In the genomic region with DNA sequence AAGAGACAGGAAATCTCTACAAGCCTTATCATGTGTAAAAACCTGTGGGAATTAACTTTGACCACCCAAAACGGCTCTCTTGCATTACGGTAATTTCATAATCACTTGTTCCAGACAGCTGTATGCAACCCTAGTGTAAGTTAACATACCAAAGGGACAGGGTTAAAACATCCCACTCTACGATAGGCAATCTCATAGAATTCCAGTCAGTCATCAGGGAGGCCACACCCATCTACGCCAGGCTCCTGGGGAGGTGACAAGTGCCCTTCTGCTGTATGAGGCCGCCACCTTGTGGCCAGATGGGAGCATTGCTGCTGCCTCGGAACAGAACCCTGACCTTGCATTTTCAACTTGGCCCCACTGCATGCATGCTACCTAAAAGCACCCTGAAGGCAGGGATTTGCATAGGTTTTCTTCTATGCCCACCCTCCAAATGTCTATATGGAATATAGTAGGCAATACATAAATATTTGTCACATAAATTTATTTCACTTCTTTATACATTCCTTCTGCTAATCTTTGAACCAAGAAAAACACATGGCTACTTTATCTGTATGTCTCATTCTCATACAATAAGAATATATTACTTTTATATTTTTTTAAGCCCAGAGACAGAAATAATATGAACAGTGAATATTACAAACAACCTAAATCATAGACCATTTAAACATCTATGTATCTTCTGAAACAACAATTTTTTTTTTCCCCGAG, we compare ENCODE assay signal across 1 cellular context.
TF ChIP-seq lines count a peak whose summit lies in the region.

No MANE protein-coding gene starts in this region.

TF ChIP-seq in K562, 482 proteins besides CTCF, POLR2A, EP300 and RAD21 (continued from another document and continues in another):
- TF ChIP-seq MAZ (CRISPR knock-in tag; conservative IDR thresholded peaks at IDR 0.05 in 1 of 2, IDR thresholded peaks at IDR 0.05 in 1 of 2) (0 out of 4 replicates have a peak, but pooled peaks have one; percentile 45 to 56), ATF1 (CRISPR knock-in tag; IDR thresholded peaks at IDR 0.05) (no peak), ATF1 (tag; IDR thresholded peaks at IDR 0.05) (peak; percentile 70), NRF1 (conservative IDR thresholded peaks at IDR 0.05 in 1 of 2, IDR thresholded peaks at IDR 0.05 in 1 of 2) (peak in 1 of 2 experiments; percentile 11; a peak in 1 of 4 replicates), TEAD2 (tag; IDR thresholded peaks at IDR 0.05) (peak; percentile 68; the same call in 1 of the 2 replicates), ZC3H4 (CRISPR knock-in tag; IDR thresholded peaks at IDR 0.05; ENCODE audit: borderline replicate concordance) (no peak), ZNF239 (CRISPR knock-in tag; IDR thresholded peaks at IDR 0.05) (no peak), NR2C1 (IDR thresholded peaks at IDR 0.05) (no peak), NR2C1 (tag; IDR thresholded peaks at IDR 0.05) (no peak), STAT5B (CRISPR knock-in tag; IDR thresholded peaks at IDR 0.05) (no peak), FOXK2 (conservative IDR thresholded peaks at IDR 0.05 in 1 of 2, IDR thresholded peaks at IDR 0.05 in 1 of 2; ENCODE audit: low read depth in 2 of 2) (0 out of 4 replicates have a peak, but pooled peaks of 1 of the 2 experiments have one; percentile 15), HCFC1 (IDR thresholded peaks at IDR 0.05; ENCODE audit: low read depth, low read length) (peak; percentile 42; the same call in 1 of the 2 replicates), TEAD1 (CRISPR knock-in tag; IDR thresholded peaks at IDR 0.05) (0 out of 4 replicates have a peak, but pooled peaks of 1 of the 2 experiments have one; percentile 63), CTBP1 (IDR thresholded peaks at IDR 0.05; ENCODE audit: borderline replicate concordance) (peak; percentile 96), CSDE1 (IDR thresholded peaks at IDR 0.05) (no peak), RB1 (IDR thresholded peaks at IDR 0.05; ENCODE audit: low read depth) (peak; percentile 88), C11orf30 (IDR thresholded peaks at IDR 0.05; ENCODE audit: low read depth) (peak; percentile 96), ZC3H11A (IDR thresholded peaks at IDR 0.05; ENCODE audit: low read depth, low read length) (no peak), ARID1B (IDR thresholded peaks at IDR 0.05) (peak; percentile 44; the same call in 1 of the 2 replicates), KLF1 (tag; IDR thresholded peaks at IDR 0.05) (peak; percentile 87), MAFG (tag; conservative IDR thresholded peaks at IDR 0.05) (peak; percentile 95), JUND (IDR thresholded peaks at IDR 0.05; ENCODE audit: borderline replicate concordance, low read depth, low read length) (peak; percentile 80), JUND (tag; IDR thresholded peaks at IDR 0.05; ENCODE audit: borderline replicate concordance, low read depth, low read length) (peak; percentile 71; the same call in 2 of the 3 replicates), RCOR1 (IDR thresholded peaks at IDR 0.05; ENCODE audit: borderline replicate concordance in 1 of 2, low read depth in 2 of 2, low read length in 2 of 2) (peak in 1 of 2 experiments; percentile 89; a peak in 2 of 4 replicates), TOE1 (IDR thresholded peaks at IDR 0.05; ENCODE audit: borderline replicate concordance) (0 out of 2 replicates have a peak, but pooled peaks have one; percentile 46), TOE1 (CRISPR knock-in tag; IDR thresholded peaks at IDR 0.05; ENCODE audit: borderline replicate concordance, low read depth) (no peak), BCOR (IDR thresholded peaks at IDR 0.05) (peak; percentile 38; the same call in 1 of the 2 replicates), ZKSCAN1 (IDR thresholded peaks at IDR 0.05; ENCODE audit: low read depth, low read length) (0 out of 2 replicates have a peak, but pooled peaks have one; percentile 53), DPF2 (IDR thresholded peaks at IDR 0.05) (peak; percentile 49; the same call in 1 of the 2 replicates), NR1H2 (CRISPR knock-in tag; IDR thresholded peaks at IDR 0.05) (no peak), ZKSCAN8 (CRISPR knock-in tag; IDR thresholded peaks at IDR 0.05) (peak; percentile 97), CREM (IDR thresholded peaks at IDR 0.05; ENCODE audit: low read depth) (peak; percentile 68), GTF2E2 (tag; IDR thresholded peaks at IDR 0.05) (no peak), SMARCB1 (IDR thresholded peaks at IDR 0.05; ENCODE audit: insufficient read length, low read depth) (peak; percentile 76), TBL1XR1 (IDR thresholded peaks at IDR 0.05; ENCODE audit: low read length in 2 of 2) (0 out of 4 replicates have a peak, but pooled peaks of 1 of the 2 experiments have one; percentile 25), CC2D1A (IDR thresholded peaks at IDR 0.05) (peak; percentile 79)
- TF ChIP-seq, protein P1, sequence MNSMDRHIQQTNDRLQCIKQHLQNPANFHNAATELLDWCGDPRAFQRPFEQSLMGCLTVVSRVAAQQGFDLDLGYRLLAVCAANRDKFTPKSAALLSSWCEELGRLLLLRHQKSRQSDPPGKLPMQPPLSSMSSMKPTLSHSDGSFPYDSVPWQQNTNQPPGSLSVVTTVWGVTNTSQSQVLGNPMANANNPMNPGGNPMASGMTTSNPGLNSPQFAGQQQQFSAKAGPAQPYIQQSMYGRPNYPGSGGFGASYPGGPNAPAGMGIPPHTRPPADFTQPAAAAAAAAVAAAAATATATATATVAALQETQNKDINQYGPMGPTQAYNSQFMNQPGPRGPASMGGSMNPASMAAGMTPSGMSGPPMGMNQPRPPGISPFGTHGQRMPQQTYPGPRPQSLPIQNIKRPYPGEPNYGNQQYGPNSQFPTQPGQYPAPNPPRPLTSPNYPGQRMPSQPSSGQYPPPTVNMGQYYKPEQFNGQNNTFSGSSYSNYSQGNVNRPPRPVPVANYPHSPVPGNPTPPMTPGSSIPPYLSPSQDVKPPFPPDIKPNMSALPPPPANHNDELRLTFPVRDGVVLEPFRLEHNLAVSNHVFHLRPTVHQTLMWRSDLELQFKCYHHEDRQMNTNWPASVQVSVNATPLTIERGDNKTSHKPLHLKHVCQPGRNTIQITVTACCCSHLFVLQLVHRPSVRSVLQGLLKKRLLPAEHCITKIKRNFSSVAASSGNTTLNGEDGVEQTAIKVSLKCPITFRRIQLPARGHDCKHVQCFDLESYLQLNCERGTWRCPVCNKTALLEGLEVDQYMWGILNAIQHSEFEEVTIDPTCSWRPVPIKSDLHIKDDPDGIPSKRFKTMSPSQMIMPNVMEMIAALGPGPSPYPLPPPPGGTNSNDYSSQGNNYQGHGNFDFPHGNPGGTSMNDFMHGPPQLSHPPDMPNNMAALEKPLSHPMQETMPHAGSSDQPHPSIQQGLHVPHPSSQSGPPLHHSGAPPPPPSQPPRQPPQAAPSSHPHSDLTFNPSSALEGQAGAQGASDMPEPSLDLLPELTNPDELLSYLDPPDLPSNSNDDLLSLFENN (IDR thresholded peaks at IDR 0.05; ENCODE audit: low read depth in 2 of 2, low read length in 2 of 2) = peak in 1 of 2 experiments; percentile 50; a peak in 1 of 4 replicates
- TF ChIP-seq, protein P2, sequence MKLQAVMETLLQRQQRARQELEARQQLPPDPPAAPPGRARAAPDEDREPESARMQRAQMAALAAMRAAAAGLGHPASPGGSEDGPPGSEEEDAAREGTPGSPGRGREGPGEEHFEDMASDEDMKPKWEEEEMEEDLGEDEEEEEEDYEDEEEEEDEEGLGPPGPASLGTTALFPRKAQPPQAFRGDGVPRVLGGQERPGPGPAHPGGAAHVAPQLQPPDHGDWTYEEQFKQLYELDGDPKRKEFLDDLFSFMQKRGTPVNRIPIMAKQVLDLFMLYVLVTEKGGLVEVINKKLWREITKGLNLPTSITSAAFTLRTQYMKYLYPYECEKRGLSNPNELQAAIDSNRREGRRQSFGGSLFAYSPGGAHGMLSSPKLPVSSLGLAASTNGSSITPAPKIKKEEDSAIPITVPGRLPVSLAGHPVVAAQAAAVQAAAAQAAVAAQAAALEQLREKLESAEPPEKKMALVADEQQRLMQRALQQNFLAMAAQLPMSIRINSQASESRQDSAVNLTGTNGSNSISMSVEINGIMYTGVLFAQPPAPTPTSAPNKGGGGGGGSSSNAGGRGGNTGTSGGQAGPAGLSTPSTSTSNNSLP (IDR thresholded peaks at IDR 0.05; ENCODE audit: borderline replicate concordance, low read depth, low read length) = peak; percentile 56; the same call in 1 of the 2 replicates
- TF ChIP-seq, protein P3, sequence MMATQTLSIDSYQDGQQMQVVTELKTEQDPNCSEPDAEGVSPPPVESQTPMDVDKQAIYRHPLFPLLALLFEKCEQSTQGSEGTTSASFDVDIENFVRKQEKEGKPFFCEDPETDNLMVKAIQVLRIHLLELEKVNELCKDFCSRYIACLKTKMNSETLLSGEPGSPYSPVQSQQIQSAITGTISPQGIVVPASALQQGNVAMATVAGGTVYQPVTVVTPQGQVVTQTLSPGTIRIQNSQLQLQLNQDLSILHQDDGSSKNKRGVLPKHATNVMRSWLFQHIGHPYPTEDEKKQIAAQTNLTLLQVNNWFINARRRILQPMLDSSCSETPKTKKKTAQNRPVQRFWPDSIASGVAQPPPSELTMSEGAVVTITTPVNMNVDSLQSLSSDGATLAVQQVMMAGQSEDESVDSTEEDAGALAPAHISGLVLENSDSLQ (IDR thresholded peaks at IDR 0.05) = peak; percentile 95
- TF ChIP-seq, protein P4, sequence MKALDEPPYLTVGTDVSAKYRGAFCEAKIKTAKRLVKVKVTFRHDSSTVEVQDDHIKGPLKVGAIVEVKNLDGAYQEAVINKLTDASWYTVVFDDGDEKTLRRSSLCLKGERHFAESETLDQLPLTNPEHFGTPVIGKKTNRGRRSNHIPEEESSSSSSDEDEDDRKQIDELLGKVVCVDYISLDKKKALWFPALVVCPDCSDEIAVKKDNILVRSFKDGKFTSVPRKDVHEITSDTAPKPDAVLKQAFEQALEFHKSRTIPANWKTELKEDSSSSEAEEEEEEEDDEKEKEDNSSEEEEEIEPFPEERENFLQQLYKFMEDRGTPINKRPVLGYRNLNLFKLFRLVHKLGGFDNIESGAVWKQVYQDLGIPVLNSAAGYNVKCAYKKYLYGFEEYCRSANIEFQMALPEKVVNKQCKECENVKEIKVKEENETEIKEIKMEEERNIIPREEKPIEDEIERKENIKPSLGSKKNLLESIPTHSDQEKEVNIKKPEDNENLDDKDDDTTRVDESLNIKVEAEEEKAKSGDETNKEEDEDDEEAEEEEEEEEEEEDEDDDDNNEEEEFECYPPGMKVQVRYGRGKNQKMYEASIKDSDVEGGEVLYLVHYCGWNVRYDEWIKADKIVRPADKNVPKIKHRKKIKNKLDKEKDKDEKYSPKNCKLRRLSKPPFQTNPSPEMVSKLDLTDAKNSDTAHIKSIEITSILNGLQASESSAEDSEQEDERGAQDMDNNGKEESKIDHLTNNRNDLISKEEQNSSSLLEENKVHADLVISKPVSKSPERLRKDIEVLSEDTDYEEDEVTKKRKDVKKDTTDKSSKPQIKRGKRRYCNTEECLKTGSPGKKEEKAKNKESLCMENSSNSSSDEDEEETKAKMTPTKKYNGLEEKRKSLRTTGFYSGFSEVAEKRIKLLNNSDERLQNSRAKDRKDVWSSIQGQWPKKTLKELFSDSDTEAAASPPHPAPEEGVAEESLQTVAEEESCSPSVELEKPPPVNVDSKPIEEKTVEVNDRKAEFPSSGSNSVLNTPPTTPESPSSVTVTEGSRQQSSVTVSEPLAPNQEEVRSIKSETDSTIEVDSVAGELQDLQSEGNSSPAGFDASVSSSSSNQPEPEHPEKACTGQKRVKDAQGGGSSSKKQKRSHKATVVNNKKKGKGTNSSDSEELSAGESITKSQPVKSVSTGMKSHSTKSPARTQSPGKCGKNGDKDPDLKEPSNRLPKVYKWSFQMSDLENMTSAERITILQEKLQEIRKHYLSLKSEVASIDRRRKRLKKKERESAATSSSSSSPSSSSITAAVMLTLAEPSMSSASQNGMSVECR (CRISPR knock-in tag; IDR thresholded peaks at IDR 0.05) = peak; percentile 46; the same call in 1 of the 2 replicates
- TF ChIP-seq, protein P5, sequence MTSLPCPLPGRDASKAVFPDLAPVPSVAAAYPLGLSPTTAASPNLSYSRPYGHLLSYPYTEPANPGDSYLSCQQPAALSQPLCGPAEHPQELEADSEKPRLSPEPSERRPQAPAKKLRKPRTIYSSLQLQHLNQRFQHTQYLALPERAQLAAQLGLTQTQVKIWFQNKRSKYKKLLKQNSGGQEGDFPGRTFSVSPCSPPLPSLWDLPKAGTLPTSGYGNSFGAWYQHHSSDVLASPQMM (CRISPR knock-in tag; IDR thresholded peaks at IDR 0.05) = no peak
- TF ChIP-seq, protein P6, sequence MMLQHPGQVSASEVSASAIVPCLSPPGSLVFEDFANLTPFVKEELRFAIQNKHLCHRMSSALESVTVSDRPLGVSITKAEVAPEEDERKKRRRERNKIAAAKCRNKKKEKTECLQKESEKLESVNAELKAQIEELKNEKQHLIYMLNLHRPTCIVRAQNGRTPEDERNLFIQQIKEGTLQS (IDR thresholded peaks at IDR 0.05) = peak; percentile 35; the same call in 1 of the 2 replicates
- TF ChIP-seq, protein P6 (CRISPR knock-in tag; conservative IDR thresholded peaks at IDR 0.05) = no peak
- TF ChIP-seq, protein P7, sequence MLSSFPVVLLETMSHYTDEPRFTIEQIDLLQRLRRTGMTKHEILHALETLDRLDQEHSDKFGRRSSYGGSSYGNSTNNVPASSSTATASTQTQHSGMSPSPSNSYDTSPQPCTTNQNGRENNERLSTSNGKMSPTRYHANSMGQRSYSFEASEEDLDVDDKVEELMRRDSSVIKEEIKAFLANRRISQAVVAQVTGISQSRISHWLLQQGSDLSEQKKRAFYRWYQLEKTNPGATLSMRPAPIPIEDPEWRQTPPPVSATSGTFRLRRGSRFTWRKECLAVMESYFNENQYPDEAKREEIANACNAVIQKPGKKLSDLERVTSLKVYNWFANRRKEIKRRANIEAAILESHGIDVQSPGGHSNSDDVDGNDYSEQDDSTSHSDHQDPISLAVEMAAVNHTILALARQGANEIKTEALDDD (IDR thresholded peaks at IDR 0.05) = peak; percentile 78
- TF ChIP-seq, protein P8, sequence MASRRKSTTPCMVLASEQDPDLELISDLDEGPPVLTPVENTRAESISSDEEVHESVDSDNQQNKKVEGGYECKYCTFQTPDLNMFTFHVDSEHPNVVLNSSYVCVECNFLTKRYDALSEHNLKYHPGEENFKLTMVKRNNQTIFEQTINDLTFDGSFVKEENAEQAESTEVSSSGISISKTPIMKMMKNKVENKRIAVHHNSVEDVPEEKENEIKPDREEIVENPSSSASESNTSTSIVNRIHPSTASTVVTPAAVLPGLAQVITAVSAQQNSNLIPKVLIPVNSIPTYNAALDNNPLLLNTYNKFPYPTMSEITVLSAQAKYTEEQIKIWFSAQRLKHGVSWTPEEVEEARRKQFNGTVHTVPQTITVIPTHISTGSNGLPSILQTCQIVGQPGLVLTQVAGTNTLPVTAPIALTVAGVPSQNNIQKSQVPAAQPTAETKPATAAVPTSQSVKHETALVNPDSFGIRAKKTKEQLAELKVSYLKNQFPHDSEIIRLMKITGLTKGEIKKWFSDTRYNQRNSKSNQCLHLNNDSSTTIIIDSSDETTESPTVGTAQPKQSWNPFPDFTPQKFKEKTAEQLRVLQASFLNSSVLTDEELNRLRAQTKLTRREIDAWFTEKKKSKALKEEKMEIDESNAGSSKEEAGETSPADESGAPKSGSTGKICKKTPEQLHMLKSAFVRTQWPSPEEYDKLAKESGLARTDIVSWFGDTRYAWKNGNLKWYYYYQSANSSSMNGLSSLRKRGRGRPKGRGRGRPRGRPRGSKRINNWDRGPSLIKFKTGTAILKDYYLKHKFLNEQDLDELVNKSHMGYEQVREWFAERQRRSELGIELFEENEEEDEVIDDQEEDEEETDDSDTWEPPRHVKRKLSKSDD (conservative IDR thresholded peaks at IDR 0.05; ENCODE audit: low read length) = no peak
- TF ChIP-seq, protein P9, sequence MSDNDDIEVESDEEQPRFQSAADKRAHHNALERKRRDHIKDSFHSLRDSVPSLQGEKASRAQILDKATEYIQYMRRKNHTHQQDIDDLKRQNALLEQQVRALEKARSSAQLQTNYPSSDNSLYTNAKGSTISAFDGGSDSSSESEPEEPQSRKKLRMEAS (CRISPR knock-in tag; IDR thresholded peaks at IDR 0.05) = 0 out of 2 replicates have a peak, but pooled peaks have one; percentile 30
